19 cellular contexts compared by ENCODE assay signal in genomic region chr6:15524736-15525401, GRCh38.
DNase-seq lines count a peak whose midpoint lies in the region; ATAC-seq and TF ChIP-seq lines count a peak whose summit lies in the region.
"Had no signal": no experiment of that assay in that cellular context is flagged by ENCODE, and none has a peak within 500 bp of the region (broad histone marks: within the 10 kb centered on the region; RNA-seq: fewer than 3 reads in every experiment).

No MANE protein-coding gene starts in this region.

- no peak overlapping the region for H3K4me2 ChIP-seq in H9 (ENCODE audit: insufficient read depth, insufficient read length, low read length)
- no peak overlapping the region for H3K4me2 ChIP-seq in PC-9
- H3K4me2 ChIP-seq: KMS-11 had no signal

- CTCF ChIA-PET in PC-9 (lab: Charles Lee), result no interaction called here

- H3K23ac ChIP-seq in H9 (ENCODE audit: insufficient read length, low read depth, low read length), result no peak overlapping the region

- WGBS in H9 (ENCODE audit: extremely low coverage, insufficient read length, low lambda C conversion rate), result no CpG with 5 or more reads among the region's 15 CpGs
- 96 to 97% methylated on average over 11 to 15 of the region's 15 CpGs for WGBS in endodermal cell (ENCODE audit: insufficient coverage in 1 of 2, insufficient read length in 1 of 2), 2 experiments

- no peak overlapping the region for H3K27ac ChIP-seq in H9 (ENCODE audit: insufficient read length, low read depth, low read length)
- H3K27ac ChIP-seq in PC-9, result no peak overlapping the region
- no peak overlapping the region for H3K27ac ChIP-seq in endodermal cell (ENCODE audit: low read depth, low read length)
- H3K27ac ChIP-seq: body of pancreas, colonic mucosa, KMS-11 had no signal

- H3K56ac ChIP-seq in H9 (ENCODE audit: insufficient read length, low read depth, low read length), result no peak overlapping the region

- H3K4me3 Mint-ChIP-seq in H9, result no peak overlapping the region
- no peak overlapping the region for H3K4me3 Mint-ChIP-seq in endodermal cell
- H3K4me3 Mint-ChIP-seq: activated naive CD4-positive, alpha-beta T cell treated with anti-CD3 and anti-CD28 coated beads, Interleukin-2, amount 50 U/mL, for 24 hours had no signal

- H3K36me3 ChIP-seq in PC-9 (ENCODE audit: low read depth) (peaks cover 9% of the 10 kb centered on the region; the same call in 1 of the 2 replicates), endodermal cell (ENCODE audit: control insufficient read depth, insufficient read depth, low read length) (peaks cover 53% of the 10 kb centered on the region)
- H3K36me3 ChIP-seq: colonic mucosa had no signal

- no peak overlapping the region for H2BK120ac ChIP-seq in H9 (ENCODE audit: low read depth, low read length, poor library complexity, severe bottlenecking)

- H3K79me2 ChIP-seq in H9 (ENCODE audit: insufficient read depth, low read length) (no peaks in the 10 kb centered on the region), PC-9 (ENCODE audit: low read depth) (no peaks in the 10 kb centered on the region)

- H3K9me3 Mint-ChIP-seq in H9 (peaks cover 14 to 44% of the 10 kb centered on the region in 2 experiments), endodermal cell (peaks cover 4% of the 10 kb centered on the region)
- H3K9me3 Mint-ChIP-seq: activated naive CD4-positive, alpha-beta T cell treated with anti-CD3 and anti-CD28 coated beads, Interleukin-2, amount 50 U/mL, for 24 hours had no signal

- H3K27ac Mint-ChIP-seq in H9 (no peak overlapping the region), endodermal cell (no peak overlapping the region)
- H3K27ac Mint-ChIP-seq: activated naive CD4-positive, alpha-beta T cell treated with anti-CD3 and anti-CD28 coated beads, Interleukin-2, amount 50 U/mL, for 24 hours had no signal

- no peak overlapping the region for H4K8ac ChIP-seq in H9 (replicated peaks; ENCODE audit: insufficient read length, low read depth, low read length)

- no peak overlapping the region for H3K9ac ChIP-seq in H9 (ENCODE audit: extremely low read depth, insufficient read length, low read length)
- no peak overlapping the region for H3K9ac ChIP-seq in endodermal cell (ENCODE audit: extremely low read depth, low read length, poor library complexity, severe bottlenecking)
- H3K9ac ChIP-seq: KMS-11 had no signal

- H3K4me1 ChIP-seq in H9 (ENCODE audit: insufficient read depth, low read length) (no peaks in the 10 kb centered on the region), PC-9 (replicated peaks; ENCODE audit: insufficient read depth) (no peaks in the 10 kb centered on the region), endodermal cell (ENCODE audit: control insufficient read depth, insufficient read depth, low read length) (no peaks in the 10 kb centered on the region)
- H3K4me1 ChIP-seq: colonic mucosa had no signal

- no peak overlapping the region for H4K91ac ChIP-seq in H9 (ENCODE audit: insufficient read length, low read depth, low read length)

- H3K36me3 Mint-ChIP-seq in H9 (ENCODE audit: insufficient read depth in 1 of 3, low read depth in 3 of 3) (peaks cover 65 to 96% (median 85%) of the 10 kb centered on the region in 3 experiments), endodermal cell (ENCODE audit: low read depth) (peaks cover 79% of the 10 kb centered on the region)

- no peaks in the 10 kb centered on the region for H3F3A ChIP-seq in PC-9 (ENCODE audit: insufficient read depth, low read depth)

- H3K4me1 Mint-ChIP-seq in H9, result peaks cover 0 to 17% of the 10 kb centered on the region in 2 experiments; a peak in 2 of 4 replicates
- H3K4me1 Mint-ChIP-seq in endodermal cell, result no peaks in the 10 kb centered on the region

- TSS peak; percentile 10 for BruUV-seq in PC-9 (replicated peaks; lab: Mats Ljungman, UMichigan)

- intact Hi-C loops in PC-9 (cut with micrococcal nuclease; ENCODE audit: unreplicated experiment), result no loop called here

- ATAC-seq in HG03175 (IDR thresholded peaks at IDR 0.05; ENCODE audit: unreplicated experiment), result no peak
- ATAC-seq: body of pancreas, Panc1 had no signal

- H3T11ph ChIP-seq in H9 (ENCODE audit: low read length), result no peak overlapping the region

- H3K27me3 Mint-ChIP-seq in H9 (ENCODE audit: low read depth) (peaks cover 15% of the 10 kb centered on the region), endodermal cell (ENCODE audit: insufficient read depth) (no peaks in the 10 kb centered on the region)
- H3K27me3 Mint-ChIP-seq: activated naive CD4-positive, alpha-beta T cell treated with anti-CD3 and anti-CD28 coated beads, Interleukin-2, amount 50 U/mL, for 24 hours had no signal

- no peak for TF ChIP-seq CTCF in H9 (conservative IDR thresholded peaks at IDR 0.05)
- TF ChIP-seq CTCF in PC-9 (conservative IDR thresholded peaks at IDR 0.05), result no peak
- TF ChIP-seq CTCF in endodermal cell (conservative IDR thresholded peaks at IDR 0.05), result no peak

- H4K5ac ChIP-seq in H9 (ENCODE audit: insufficient read length, low read depth, low read length), result no peak overlapping the region

- no peaks in the 10 kb centered on the region for H3K79me1 ChIP-seq in H9 (ENCODE audit: insufficient read depth, low read depth, low read length, poor library complexity, severe bottlenecking)

- no peaks in the 10 kb centered on the region for H3K23me2 ChIP-seq in H9 (ENCODE audit: insufficient read length, low read depth, low read length, poor library complexity, severe bottlenecking)

- peak; percentile 43 for DNase-seq in H9
- DNase-seq in PC-9, result no peak
- peak; percentile 54 for DNase-seq in endodermal cell
- peak; percentile 84 for DNase-seq in renal cortical epithelial cell (ENCODE audit: low read depth)
- no peak for DNase-seq in NCI-H2171 (lab: John Stamatoyannopoulos, UW)
- DNase-seq in putamen (ENCODE audit: low spot score), result no peak
- DNase-seq: activated CD4-positive, alpha-beta T cell treated with anti-CD3 and anti-CD28 coated beads for 4 hours; body of pancreas; colonic mucosa; midbrain; NCI-H1048; NCI-H2081 treated with DMSO at 0.1 percent for 48 hours; NCI-H69; stimulated activated CD4-positive, alpha-beta T cell treated with anti-CD3 and anti-CD28 coated beads, Interleukin-2, amount 100 ng/mL, for 48 hours; T1000 had no signal

- no peak overlapping the region for H3K14ac ChIP-seq in H9 (ENCODE audit: insufficient read depth, low read length)

- no peaks in the 10 kb centered on the region for H3K27me3 ChIP-seq in H9 (ENCODE audit: insufficient read depth, low read length)
- H3K27me3 ChIP-seq in PC-9 (ENCODE audit: insufficient read depth, low read depth), result no peaks in the 10 kb centered on the region
- no peaks in the 10 kb centered on the region for H3K27me3 ChIP-seq in endodermal cell (ENCODE audit: control insufficient read depth, insufficient read depth, low read length, poor library complexity, severe bottlenecking)
- H3K27me3 ChIP-seq: body of pancreas, colonic mucosa had no signal

- H3K4ac ChIP-seq in H9 (ENCODE audit: low read depth, low read length), result no peak overlapping the region

- H2BK15ac ChIP-seq in H9 (ENCODE audit: low read depth, low read length), result no peak overlapping the region

- H2BK5ac ChIP-seq in H9 (ENCODE audit: insufficient read length, low read length), result no peak overlapping the region

- no peak overlapping the region for H3K18ac ChIP-seq in H9 (ENCODE audit: insufficient read length, low read depth, low read length)

- no peak overlapping the region for H3K4me3 ChIP-seq in PC-9
- no peak overlapping the region for H3K4me3 ChIP-seq in endodermal cell (ENCODE audit: low read length)
- H3K4me3 ChIP-seq: body of pancreas, colonic mucosa had no signal

- H2AFZ ChIP-seq in H9 (ENCODE audit: low read length), result no peak overlapping the region
- H2AFZ ChIP-seq in PC-9, result no peak overlapping the region

- H2AK5ac ChIP-seq in H9 (ENCODE audit: insufficient read length, low read length), result no peak overlapping the region

- H2BK12ac ChIP-seq in H9 (ENCODE audit: insufficient read length, low read depth, low read length), result no peak overlapping the region

- POLR2A ChIA-PET in PC-9 (lab: Charles Lee; ENCODE audit: unreplicated experiment), result no interaction called here

- peaks cover 2% of the 10 kb centered on the region for H4K20me1 ChIP-seq in H9 (ENCODE audit: control insufficient read depth, insufficient read depth, insufficient read length)
- no peaks in the 10 kb centered on the region for H4K20me1 ChIP-seq in PC-9 (ENCODE audit: insufficient read depth)

- H2BK20ac ChIP-seq in H9 (ENCODE audit: low read depth, low read length, poor library complexity, severe bottlenecking), result no peak overlapping the region

- no peaks in the 10 kb centered on the region for H3K9me2 ChIP-seq in PC-9 (ENCODE audit: insufficient read depth)

- peaks cover 13% of the 10 kb centered on the region for H3K9me3 ChIP-seq in H9 (ENCODE audit: control insufficient read depth, low read depth, low read length)
- H3K9me3 ChIP-seq in PC-9 (ENCODE audit: insufficient read depth, low read depth), result no peaks in the 10 kb centered on the region
- H3K9me3 ChIP-seq in endodermal cell (ENCODE audit: control insufficient read depth, low read length), result peaks cover 16% of the 10 kb centered on the region
- H3K9me3 ChIP-seq: body of pancreas, colonic mucosa had no signal

Comparison
In these comparisons a context has a peak if more than half of its experiments do, and no peak if none do; other contexts are left out.
1. DNase-seq: peak in H9 (single experiment), endodermal cell (single experiment) and renal cortical epithelial cell (single experiment); none in PC-9 (0 of 2), NCI-H2171 (single experiment) and putamen (single experiment).